In genomic region chr19:36014029-36014924, GRCh38 we compare ENCODE assay signal across 8 cellular contexts. TPM values are rescaled to one million over a fixed set of nuclear protein-coding genes. Genes with fewer than 3 reads are reported as not detected.
DNase-seq lines count a peak whose midpoint lies in the region; ATAC-seq and TF ChIP-seq lines count a peak whose summit lies in the region.

Gene ALKBH6 (minus strand): TSS chr19:36014213. CDS start chr19:36013397, 816 bp downstream.

- H2BK15ac ChIP-seq in mesendoderm (replicated peaks; ENCODE audit: low read depth): no peak within 1 kb of the TSS

- peak within 1 kb of the TSS; percentile 89 for H3K4me2 ChIP-seq in mesendoderm (ENCODE audit: low read length)

- H3K4me3 Mint-ChIP-seq in activated CD8-positive, alpha-beta memory T cell treated with anti-CD3 and anti-CD28 coated beads, Interleukin-2, amount 10 ng/mL, durations not matched to agents 7 days and 5 days: peak within 1 kb of the TSS; percentile 92
- H3K4me3 Mint-ChIP-seq in endodermal cell: peak within 1 kb of the TSS; percentile 96

- H3K4me1 Mint-ChIP-seq in activated CD8-positive, alpha-beta memory T cell treated with anti-CD3 and anti-CD28 coated beads, Interleukin-2, amount 10 ng/mL, durations not matched to agents 7 days and 5 days: peaks cover 29% of the 10 kb centered on the region
- H3K4me1 Mint-ChIP-seq in endodermal cell: peaks cover 22% of the 10 kb centered on the region

- peaks cover 2% of the 10 kb centered on the region for H3K79me2 ChIP-seq in mesendoderm (ENCODE audit: control insufficient read depth, insufficient read depth, low read length)

- peaks cover 11% of the 10 kb centered on the region for H3K79me1 ChIP-seq in mesendoderm (ENCODE audit: low read length)

- H3K4me1 ChIP-seq in NT2/D1 (ENCODE audit: insufficient read depth, insufficient read length) (peaks cover 7% of the 10 kb centered on the region), endodermal cell (ENCODE audit: control insufficient read depth, insufficient read depth, low read length) (no peaks in the 10 kb centered on the region), mesendoderm (ENCODE audit: control insufficient read depth, low read depth, low read length) (peaks cover 3% of the 10 kb centered on the region)

- H3K23ac ChIP-seq in mesendoderm (ENCODE audit: low read length): peak within 1 kb of the TSS; percentile 51

- DNase-seq in COR-L47 (lab: John Stamatoyannopoulos, UW): peak; percentile 100
- DNase-seq in HUDEP-2 (lab: John Stamatoyannopoulos, UW; ENCODE audit: unreplicated experiment in 76 of 76): peak in 75 of 76 experiments; percentile 87 to 100 (median 100)
- peak; percentile 92 for DNase-seq in NT2/D1 (ENCODE audit: low read depth, low spot score)
- peak; percentile 100 for DNase-seq in activated CD8-positive, alpha-beta memory T cell treated with anti-CD3 and anti-CD28 coated beads, Interleukin-2, amount 10 ng/mL, durations not matched to agents 7 days and 5 days
- peak; percentile 99 for DNase-seq in endodermal cell
- DNase-seq in mesendoderm: peak; percentile 99
- DNase-seq in stimulated activated CD8-positive, alpha-beta memory T cell treated with anti-CD3 and anti-CD28 coated beads, Interleukin-15, amount 100 ng/mL, for 1 hour (ENCODE audit: low read depth): peak; percentile 98

- H3K27ac Mint-ChIP-seq in activated CD8-positive, alpha-beta memory T cell treated with anti-CD3 and anti-CD28 coated beads, Interleukin-2, amount 10 ng/mL, durations not matched to agents 7 days and 5 days: peak within 1 kb of the TSS; percentile 95
- peak within 1 kb of the TSS; percentile 96 for H3K27ac Mint-ChIP-seq in endodermal cell

- H3K4me3 ChIP-seq in NT2/D1 (ENCODE audit: insufficient read length, low read depth) (peak within 1 kb of the TSS; percentile 67), endodermal cell (ENCODE audit: low read length) (peak within 1 kb of the TSS; percentile 97), mesendoderm (ENCODE audit: low read length) (peak within 1 kb of the TSS; percentile 91)

- H3K27me3 Mint-ChIP-seq in activated CD8-positive, alpha-beta memory T cell treated with anti-CD3 and anti-CD28 coated beads, Interleukin-2, amount 10 ng/mL, durations not matched to agents 7 days and 5 days: no peaks in the 10 kb centered on the region
- H3K27me3 Mint-ChIP-seq in endodermal cell (ENCODE audit: insufficient read depth): peaks cover 4% of the 10 kb centered on the region

- CTCF ChIA-PET in activated CD8-positive, alpha-beta memory T cell treated with anti-CD3 and anti-CD28 coated beads, Interleukin-2, amount 10 ng/mL, durations not matched to agents 7 days and 5 days (lab: Charles Lee): interaction anchor here (0.7 to 1.6 kb wide), 7 partner anchors 18 to 241 kb away, joined by 3 to 6 read pairs (median 3); partner anchors contain the start of gene THAP8

- H2AK5ac ChIP-seq in mesendoderm (ENCODE audit: low read length): peak within 1 kb of the TSS; percentile 56

- H3K27ac ChIP-seq in endodermal cell (ENCODE audit: low read depth, low read length): no peak within 1 kb of the TSS
- no peak within 1 kb of the TSS for H3K27ac ChIP-seq in mesendoderm (ENCODE audit: low read depth, low read length)

- H3K4ac ChIP-seq in mesendoderm (ENCODE audit: low read depth, low read length): peak within 1 kb of the TSS; percentile 66

- no peaks in the 10 kb centered on the region for H3K27me3 ChIP-seq in NT2/D1 (ENCODE audit: insufficient read depth, insufficient read length)
- no peaks in the 10 kb centered on the region for H3K27me3 ChIP-seq in endodermal cell (ENCODE audit: control insufficient read depth, insufficient read depth, low read length, poor library complexity, severe bottlenecking)
- no peaks in the 10 kb centered on the region for H3K27me3 ChIP-seq in mesendoderm (ENCODE audit: insufficient read depth, low read length, poor library complexity)

- H4K5ac ChIP-seq in mesendoderm (ENCODE audit: low read length): no peak within 1 kb of the TSS

- H4K8ac ChIP-seq in mesendoderm (ENCODE audit: low read depth, low read length): no peak within 1 kb of the TSS

- H3K18ac ChIP-seq in mesendoderm (ENCODE audit: low read length): peak within 1 kb of the TSS; percentile 41

- H2BK5ac ChIP-seq in mesendoderm (ENCODE audit: low read length): peak within 1 kb of the TSS; percentile 28

- WGBS in endodermal cell (ENCODE audit: insufficient coverage in 1 of 2, insufficient read length in 1 of 2), 2 experiments: 0 to 1% methylated on average over 17 to 42 of the region's 42 CpGs
- WGBS in mesendoderm (ENCODE audit: extremely low coverage, insufficient coverage, low lambda C conversion rate): no CpG with 5 or more reads among the region's 42 CpGs

- peak within 1 kb of the TSS; percentile 90 for H3K56ac ChIP-seq in mesendoderm (ENCODE audit: low read length)

- ATAC-seq in GM21381 (IDR thresholded peaks at IDR 0.05; ENCODE audit: unreplicated experiment): peak; percentile 93
- peak; percentile 98 for ATAC-seq in activated CD8-positive, alpha-beta memory T cell treated with anti-CD3 and anti-CD28 coated beads, Interleukin-2, amount 10 ng/mL, durations not matched to agents 7 days and 5 days

- H3K36me3 ChIP-seq in NT2/D1 (ENCODE audit: insufficient read depth, insufficient read length, low read length) (peaks cover 12% of the 10 kb centered on the region), endodermal cell (ENCODE audit: control insufficient read depth, insufficient read depth, low read length) (no peaks in the 10 kb centered on the region), mesendoderm (ENCODE audit: control insufficient read depth, insufficient read depth, low read length) (no peaks in the 10 kb centered on the region)

- H3K9me3 Mint-ChIP-seq in activated CD8-positive, alpha-beta memory T cell treated with anti-CD3 and anti-CD28 coated beads, Interleukin-2, amount 10 ng/mL, durations not matched to agents 7 days and 5 days (ENCODE audit: low read depth): no peaks in the 10 kb centered on the region
- no peaks in the 10 kb centered on the region for H3K9me3 Mint-ChIP-seq in endodermal cell

- peaks cover 6% of the 10 kb centered on the region for H3K36me3 Mint-ChIP-seq in activated CD8-positive, alpha-beta memory T cell treated with anti-CD3 and anti-CD28 coated beads, Interleukin-2, amount 10 ng/mL, durations not matched to agents 7 days and 5 days
- H3K36me3 Mint-ChIP-seq in endodermal cell (ENCODE audit: low read depth): peaks cover 10% of the 10 kb centered on the region

- no peak within 1 kb of the TSS for H2BK120ac ChIP-seq in mesendoderm (ENCODE audit: low read depth, low read length)

- H3K9ac ChIP-seq in NT2/D1 (ENCODE audit: insufficient read length, low read depth) (peak within 1 kb of the TSS; percentile 78), endodermal cell (ENCODE audit: extremely low read depth, low read length, poor library complexity, severe bottlenecking) (peak within 1 kb of the TSS; percentile 69), mesendoderm (ENCODE audit: low read length) (peak within 1 kb of the TSS; percentile 93)

- TF ChIP-seq CTCF in endodermal cell (conservative IDR thresholded peaks at IDR 0.05): peak; percentile 40

- no peaks in the 10 kb centered on the region for H3K9me3 ChIP-seq in NT2/D1 (ENCODE audit: insufficient read depth, low read length)
- H3K9me3 ChIP-seq in endodermal cell (ENCODE audit: control insufficient read depth, low read length): no peaks in the 10 kb centered on the region

RNA-seq across cellular contexts. Expression of gene ALKBH6, which starts in this region (rescaled TPM):
- 10 to 100 TPM; 41.0 to 44.7 TPM for total RNA-seq in activated CD8-positive, alpha-beta memory T cell treated with anti-CD3 and anti-CD28 coated beads, Interleukin-2, amount 10 ng/mL, durations not matched to agents 7 days and 5 days
- 10 to 100 TPM; 36.3 to 38.7 TPM for total RNA-seq in endodermal cell
- polyA plus RNA-seq in endodermal cell (2013, experiment 1 of 2): 21.2 TPM
- polyA plus RNA-seq in endodermal cell (2013, experiment 2 of 2): 20.8 TPM
- 25.6 TPM for polyA plus RNA-seq in mesendoderm (2013, experiment 1 of 2)
- 23.7 TPM for polyA plus RNA-seq in mesendoderm (2013, experiment 2 of 2)
